In the genomic region with DNA sequence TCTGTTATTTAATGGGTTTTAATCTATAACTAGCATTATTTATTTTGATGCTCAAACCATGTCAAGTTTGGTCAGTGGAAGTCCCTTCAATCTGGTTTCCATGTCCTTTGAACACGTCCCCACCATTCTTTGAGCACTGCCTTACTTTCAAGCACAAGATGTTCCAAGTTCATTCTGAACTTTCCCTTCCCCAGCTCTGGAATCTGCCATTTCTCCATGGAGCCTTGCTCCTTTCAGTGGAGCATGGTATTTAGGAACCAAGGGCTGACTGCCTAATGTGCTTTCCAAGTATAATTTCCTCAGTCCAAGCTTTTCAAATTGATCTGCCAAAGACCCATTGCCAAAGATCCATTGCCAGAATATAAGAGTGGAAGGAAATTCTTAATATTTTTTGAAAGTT, we compare ENCODE assay signal across 9 cellular contexts. TPM values are rescaled to one million over a fixed set of nuclear protein-coding genes. Genes with fewer than 3 reads are reported as not detected.
DNase-seq lines count a peak whose midpoint lies in the region; ATAC-seq and TF ChIP-seq lines count a peak whose summit lies in the region.
"Had no signal": no experiment of that assay in that cellular context is flagged by ENCODE, and none has a peak within 500 bp of the region (broad histone marks: within the 10 kb centered on the region; RNA-seq: fewer than 3 reads in every experiment).

No MANE protein-coding gene starts in this region.

- H3K27ac Mint-ChIP-seq in CD8-positive, alpha-beta memory T cell = peak overlapping the region in 5 of 8 donors; percentile 33 to 85 (median 70)
- H3K27ac Mint-ChIP-seq in chondrocyte (ENCODE audit: unreplicated experiment) (peak overlapping the region; percentile 19), nephron (no peak overlapping the region)

- CTCF ChIA-PET in CD8-positive, alpha-beta memory T cell (lab: Charles Lee) = interaction anchor here (2.8 kb wide), 1 partner anchor 25 kb away, joined by 25 read pairs; a partner anchor contains a TSS

- POLR2A ChIA-PET in CD8-positive, alpha-beta memory T cell (lab: Charles Lee) = interaction anchor here (2.4 kb wide), 1 partner anchor 25 kb away, joined by 20 read pairs; a partner anchor contains a TSS

- H3K9me3 Mint-ChIP-seq in CD8-positive, alpha-beta memory T cell = peaks cover 0 to 4% (median 0%) of the 10 kb centered on the region in 5 donors
- H3K9me3 Mint-ChIP-seq in chondrocyte (ENCODE audit: low read depth) = no peaks in the 10 kb centered on the region
- H3K9me3 Mint-ChIP-seq in nephron = peaks cover 16% of the 10 kb centered on the region

- H3K36me3 ChIP-seq in CD8-positive, alpha-beta memory T cell (ENCODE audit: insufficient read depth, low read length) = peaks cover 4% of the 10 kb centered on the region
- H3K36me3 ChIP-seq in Karpas-422 (ENCODE audit: insufficient read depth, low read length) (peaks cover 11% of the 10 kb centered on the region; the same call in 1 of the 2 replicates), aorta (ENCODE audit: control insufficient read depth in 1 of 2, insufficient read depth in 2 of 2, low read length in 1 of 2) (no peaks in the 10 kb centered on the region)

- H3K4me3 Mint-ChIP-seq in CD8-positive, alpha-beta memory T cell = peak overlapping the region; percentile 35 to 98 (median 60)
- H3K4me3 Mint-ChIP-seq in chondrocyte (ENCODE audit: unreplicated experiment) (peak overlapping the region; percentile 91), nephron (peak overlapping the region; percentile 83 to 98 (median 98))

- intact Hi-C loops in aorta (cut with DNase I) = no loop called here

- ATAC-seq in aorta (ENCODE audit: low FRiP score) (no peak), HG02981 (IDR thresholded peaks at IDR 0.05; ENCODE audit: unreplicated experiment) (no peak)

- H3K4me1 ChIP-seq in CD8-positive, alpha-beta memory T cell (ENCODE audit: insufficient read depth, low read length) = peaks cover 23% of the 10 kb centered on the region
- H3K4me1 ChIP-seq in Karpas-422 (ENCODE audit: low read length) (peaks cover 17% of the 10 kb centered on the region), aorta (ENCODE audit: control insufficient read depth in 1 of 2, insufficient read depth in 2 of 2, low read length in 2 of 2) (peaks cover 0 to 2% of the 10 kb centered on the region in 2 donors)

- WGBS in aorta, 2 donors = 9 to 15% methylated on average over 1 of the region's 1 CpG

- no peaks in the 10 kb centered on the region for H3K27me3 Mint-ChIP-seq in CD8-positive, alpha-beta memory T cell
- no peaks in the 10 kb centered on the region for H3K27me3 Mint-ChIP-seq in chondrocyte (ENCODE audit: low read depth)
- no peaks in the 10 kb centered on the region for H3K27me3 Mint-ChIP-seq in nephron (ENCODE audit: low read depth)

- H3K4me1 Mint-ChIP-seq in CD8-positive, alpha-beta memory T cell = peaks cover 32 to 63% (median 56%) of the 10 kb centered on the region in 3 donors
- H3K4me1 Mint-ChIP-seq in chondrocyte (ENCODE audit: low read depth) (peaks cover 28% of the 10 kb centered on the region), nephron (peaks cover 20% of the 10 kb centered on the region)

- H3K27me3 ChIP-seq in CD8-positive, alpha-beta memory T cell (ENCODE audit: insufficient read depth, low read length, poor library complexity, severe bottlenecking) = no peaks in the 10 kb centered on the region
- H3K27me3 ChIP-seq in Karpas-422 (ENCODE audit: low read length) (no peaks in the 10 kb centered on the region), aorta (ENCODE audit: control insufficient read depth in 1 of 2, insufficient read depth in 2 of 2, low read length in 1 of 2) (no peaks in the 10 kb centered on the region)

- H4K20me1 ChIP-seq in Karpas-422 (ENCODE audit: insufficient read depth, low read depth, low read length) = no peaks in the 10 kb centered on the region

- no peaks in the 10 kb centered on the region for H3K9me2 ChIP-seq in Karpas-422 (replicated peaks; ENCODE audit: insufficient read depth, low read length)

- peaks cover 3 to 22% (median 12%) of the 10 kb centered on the region in 3 donors for H3K36me3 Mint-ChIP-seq in CD8-positive, alpha-beta memory T cell
- H3K36me3 Mint-ChIP-seq in chondrocyte (ENCODE audit: low read depth) (peaks cover 2% of the 10 kb centered on the region), nephron (ENCODE audit: low read depth) (peaks cover 29% of the 10 kb centered on the region)

- H3K9me3 ChIP-seq in CD8-positive, alpha-beta memory T cell (ENCODE audit: low read length) = peaks cover 10% of the 10 kb centered on the region
- H3K9me3 ChIP-seq in Karpas-422 (ENCODE audit: low read length) (peaks cover 9% of the 10 kb centered on the region; the same call in 1 of the 2 replicates), aorta (ENCODE audit: control insufficient read depth, low read length) (no peaks in the 10 kb centered on the region)

- peak overlapping the region; percentile 78 for H3K9ac ChIP-seq in Karpas-422 (ENCODE audit: low read length)

- peaks cover 65% of the 10 kb centered on the region for H3K79me2 ChIP-seq in Karpas-422 (ENCODE audit: low read length)

- peak overlapping the region; percentile 45 for H3K4me3 ChIP-seq in CD8-positive, alpha-beta memory T cell (ENCODE audit: low read length)
- H3K4me3 ChIP-seq in Karpas-422 (ENCODE audit: low read length) (peak overlapping the region; percentile 83), aorta (ENCODE audit: low read length in 2 of 2) (no peak overlapping the region)

- no peak for DNase-seq in CD8-positive, alpha-beta memory T cell
- DNase-seq in Karpas-422 (no peak), chondrocyte (ENCODE audit: low spot score) (no peak), NCI-H1417 (lab: John Stamatoyannopoulos, UW) (no peak), aorta (no peak), DMS153 treated with DMSO at 0.1 percent for 48 hours (lab: John Stamatoyannopoulos, UW; ENCODE audit: unreplicated experiment) (no peak)
- DNase-seq: NCI-H446 treated with DMSO at 0.1 percent for 48 hours had no signal

- no peak for TF ChIP-seq CTCF in chondrocyte (IDR thresholded peaks at IDR 0.05)
- no peak for TF ChIP-seq CTCF in nephron (IDR thresholded peaks at IDR 0.05; ENCODE audit: unreplicated experiment in 3 of 3)

- peak overlapping the region; percentile 92 for H3K4me2 ChIP-seq in Karpas-422 (ENCODE audit: low read depth, low read length, poor library complexity, severe bottlenecking)

- H3K27ac ChIP-seq in CD8-positive, alpha-beta memory T cell (ENCODE audit: low read depth, low read length) = no peak overlapping the region
- H3K27ac ChIP-seq in Karpas-422 (ENCODE audit: low read length) = 0 out of 2 replicates have a peak overlapping the region, but pooled peaks have one; percentile 21
- no peak overlapping the region for H3K27ac ChIP-seq in aorta (ENCODE audit: low read depth in 1 of 2, low read length in 2 of 2)

- H2AFZ ChIP-seq in Karpas-422 (ENCODE audit: low read length) = no peak overlapping the region

RNA-seq across cellular contexts. Expression of a gene that starts 1.1 kb away (rescaled TPM):
- 1 to 10 TPM; 4.8 to 5.0 TPM for total RNA-seq in CD8-positive, alpha-beta memory T cell
- 6.6 TPM for polyA plus RNA-seq in CD8-positive, alpha-beta memory T cell
- 6.0 and 10.4 TPM in 2 replicates for total RNA-seq in Karpas-422 (2014; rRNA removed; shearing (Covaris generic); ENCODE audit: low replicate concordance)
- total RNA-seq in chondrocyte = 2.0 to 7.5 TPM (median 3.6 TPM) in 3 replicates
- 10 to 100 TPM in 1 of 2 donors, 1 to 10 TPM in 1; 4.3 to 10.6 TPM for total RNA-seq in aorta
- 1 to 10 TPM in 1 of 2 donors, under 1 TPM in 1; 0.50 to 1.9 TPM for polyA plus RNA-seq in aorta

RNA-seq across cellular contexts. Expression of a gene that starts 24.8 kb away (rescaled TPM):
- total RNA-seq in CD8-positive, alpha-beta memory T cell = 100 to 1,000 TPM; 170 to 179 TPM
- 114 TPM for polyA plus RNA-seq in CD8-positive, alpha-beta memory T cell
- 99.7 and 123 TPM in 2 replicates for total RNA-seq in Karpas-422 (2014; rRNA removed; shearing (Covaris generic); ENCODE audit: low replicate concordance)
- total RNA-seq in chondrocyte = 75.2 to 94.4 TPM (median 75.4 TPM) in 3 replicates
- total RNA-seq in aorta = 10 to 100 TPM; 53.3 to 66.8 TPM
- polyA plus RNA-seq in aorta = 10 to 100 TPM; 37.7 to 61.0 TPM

Comparison
In these comparisons a context has a peak if more than half of its experiments do, and no peak if none do; other contexts are left out.
1. H3K4me3 ChIP-seq: peak in CD8-positive, alpha-beta memory T cell (single experiment) and Karpas-422 (single experiment); none in aorta (0 of 2).
2. H3K27ac Mint-ChIP-seq: peak in CD8-positive, alpha-beta memory T cell (5 of 8) and chondrocyte (single experiment); none in nephron (0 of 3).
3. Peak in every context shown above with its lines, with median percentiles within 50 percentile points of each other: H3K4me3 Mint-ChIP-seq.